In the genomic region with DNA sequence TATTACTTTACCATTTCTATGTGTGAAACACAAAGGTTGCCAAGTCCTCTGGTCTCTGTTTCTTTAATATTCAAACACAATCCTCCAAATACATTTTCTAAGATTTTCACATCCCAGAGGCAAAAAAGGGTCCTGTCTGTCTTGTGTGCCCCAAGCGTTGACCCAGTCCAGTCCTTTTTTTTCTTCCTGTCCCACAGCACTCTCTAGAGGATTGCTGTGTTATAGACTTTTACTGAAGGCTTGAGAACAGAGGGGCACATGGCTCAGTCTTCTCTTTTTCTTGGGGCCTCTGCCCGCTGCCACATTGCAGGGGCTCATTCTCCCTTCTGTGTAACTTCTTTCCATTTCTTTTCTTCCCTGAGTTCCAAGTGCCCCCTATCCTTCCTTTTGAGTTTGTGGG, we compare ENCODE assay signal across 15 cellular contexts.
DNase-seq lines count a peak whose midpoint lies in the region; ATAC-seq and TF ChIP-seq lines count a peak whose summit lies in the region.
"Had no signal": no experiment of that assay in that cellular context is flagged by ENCODE, and none has a peak within 500 bp of the region (broad histone marks: within the 10 kb centered on the region; RNA-seq: fewer than 3 reads in every experiment).

No MANE protein-coding gene starts in this region.

- DNase-seq in NCI-H82 (lab: John Stamatoyannopoulos, UW): peak; percentile 26
- DNase-seq in NCI-H82 treated with DMSO at 0.1 percent for 48 hours (lab: John Stamatoyannopoulos, UW; ENCODE audit: unreplicated experiment): no peak
- DNase-seq in MV-4-11 (lab: John Stamatoyannopoulos, UW): peak; percentile 76
- DNase-seq in choroid plexus epithelial cell (ENCODE audit: low read depth): peak; percentile 23
- DNase-seq in nephron progenitor cell: no peak
- DNase-seq in stimulated activated CD4-positive, alpha-beta T cell treated with anti-CD3 and anti-CD28 coated beads, Interleukin-2, amount 100 ng/mL, for 24 hours: no peak
- DNase-seq: activated CD8-positive, alpha-beta memory T cell treated with anti-CD3 and anti-CD28 coated beads, Interleukin-2, amount 50 U/mL, for 48 hours; activated naive CD8-positive, alpha-beta T cell treated with anti-CD3 and anti-CD28 coated beads, Interleukin-2, amount 50 U/mL, for 24 hours; cortex of kidney; NCI-H2081; NCI-H774 had no signal

- H3K4me1 Mint-ChIP-seq in nephron progenitor cell: peaks cover 34% of the 10 kb centered on the region
- H3K4me1 Mint-ChIP-seq: activated naive CD8-positive, alpha-beta T cell treated with anti-CD3 and anti-CD28 coated beads, Interleukin-2, amount 50 U/mL, for 24 hours had no signal

- H3K4me3 Mint-ChIP-seq in nephron progenitor cell: peak overlapping the region; percentile 7
- H3K4me3 Mint-ChIP-seq: activated naive CD8-positive, alpha-beta T cell treated with anti-CD3 and anti-CD28 coated beads, Interleukin-2, amount 50 U/mL, for 24 hours; mesothelial cell of epicardium had no signal

- peaks cover 6% of the 10 kb centered on the region for H3K36me3 Mint-ChIP-seq in nephron progenitor cell (ENCODE audit: low read depth)
- H3K36me3 Mint-ChIP-seq: mesothelial cell of epicardium had no signal

- TF ChIP-seq CTCF in choroid plexus epithelial cell (conservative IDR thresholded peaks at IDR 0.05; ENCODE audit: low read depth, low read length) (peak; percentile 30), nephron progenitor cell (IDR thresholded peaks at IDR 0.05) (peak; percentile 10)

- peak overlapping the region; percentile 36 for H3K27ac Mint-ChIP-seq in nephron progenitor cell
- H3K27ac Mint-ChIP-seq: activated naive CD8-positive, alpha-beta T cell treated with anti-CD3 and anti-CD28 coated beads, Interleukin-2, amount 50 U/mL, for 24 hours; mesothelial cell of epicardium had no signal

- peaks cover 31% of the 10 kb centered on the region for H3K9me3 Mint-ChIP-seq in nephron progenitor cell

- no peak overlapping the region for H3K4me3 ChIP-seq in choroid plexus epithelial cell (ENCODE audit: low read depth, low read length)
- H3K4me3 ChIP-seq: A549 had no signal

- ATAC-seq in HG02840 (IDR thresholded peaks at IDR 0.05; ENCODE audit: low FRiP score, unreplicated experiment) (no peak), GM18520 (IDR thresholded peaks at IDR 0.05; ENCODE audit: unreplicated experiment) (no peak)
- ATAC-seq: A549 had no signal

- H3K27me3 Mint-ChIP-seq in nephron progenitor cell (ENCODE audit: low read depth, poor library complexity): no peaks in the 10 kb centered on the region

Comparison
In these comparisons a context has a peak if more than half of its experiments do, and no peak if none do; other contexts are left out.
1. DNase-seq: peak in NCI-H82 (single experiment), MV-4-11 (single experiment) and choroid plexus epithelial cell (single experiment); none in NCI-H82 treated with DMSO at 0.1 percent for 48 hours (single experiment), nephron progenitor cell (single experiment) and stimulated activated CD4-positive, alpha-beta T cell treated with anti-CD3 and anti-CD28 coated beads, Interleukin-2, amount 100 ng/mL, for 24 hours (0 of 2).